Comparison of ENCODE assay signal across 23 cellular contexts in the genomic region with DNA sequence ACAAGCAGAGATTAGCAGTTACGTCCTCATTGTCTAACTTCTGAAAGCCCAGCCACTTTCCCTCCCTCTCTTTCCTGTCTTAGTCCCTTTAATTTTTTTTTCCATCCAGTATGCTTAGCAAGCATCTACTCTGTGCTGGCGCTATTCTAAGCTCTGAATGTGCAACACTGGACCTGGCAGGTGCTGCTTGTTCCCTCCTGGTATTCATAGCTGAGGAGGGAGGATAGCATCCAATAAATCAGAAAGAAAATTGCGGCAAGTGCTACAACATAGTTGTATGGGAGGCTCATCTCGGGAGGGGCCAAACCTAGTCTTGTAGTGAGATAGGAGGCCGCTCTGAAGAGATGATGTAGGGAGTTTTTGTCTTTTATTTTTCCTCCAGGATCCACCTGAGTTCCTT.
"Had no signal": no experiment of that assay in that cellular context is flagged by ENCODE, and none has a peak within 500 bp of the region (broad histone marks: within the 10 kb centered on the region; RNA-seq: fewer than 3 reads in every experiment).

No MANE protein-coding gene starts in this region.

- H3K9me3 ChIP-seq: esophagus squamous epithelium, left lung, lower lobe of right lung, ovary, thoracic aorta, tibial nerve, upper lobe of right lung, vagina had no signal

- H3K36me3 Mint-ChIP-seq: stimulated activated memory B cell treated with anti-CD40 and anti-IgM and Interleukin-4, amounts not matched to agents 10 μg/mL and 1 μg/mL and 100 μg/mL, for 72 hours had no signal

- H3K36me3 ChIP-seq: esophagus squamous epithelium, left lung, lower lobe of right lung, ovary, thoracic aorta, tibial nerve, upper lobe of right lung, vagina had no signal

- H3K4me1 ChIP-seq: esophagus squamous epithelium, left lung, lower lobe of right lung, tibial nerve, upper lobe of right lung, vagina had no signal

- H3K27ac ChIP-seq: esophagus squamous epithelium, left lung, lower lobe of right lung, ovary, thoracic aorta, tibial nerve, upper lobe of right lung, vagina had no signal

- ATAC-seq: effector memory CD8-positive, alpha-beta T cell; left lung; lower lobe of right lung; naive thymus-derived CD8-positive, alpha-beta T cell; sciatic nerve; stimulated activated memory B cell treated with anti-CD40 and anti-IgM and Interleukin-4, amounts not matched to agents 10 μg/mL and 1 μg/mL and 100 μg/mL, for 72 hours; stimulated activated naive CD8-positive, alpha-beta T cell treated with anti-CD3 and anti-CD28 coated beads, Interleukin-15, Interleukin-2, amounts not matched to agents 100 U/mL and 50 U/mL, for 24 hours; upper lobe of right lung had no signal

- DNase-seq: cortex of kidney; effector memory CD8-positive, alpha-beta T cell; erythroblast; esophagus squamous epithelium; foreskin melanocyte; kidney; left lung; lower lobe of right lung; naive thymus-derived CD8-positive, alpha-beta T cell; nephron progenitor cell; occipital lobe; ovary; retina; stimulated activated CD4-positive, alpha-beta T cell treated with anti-CD3 and anti-CD28 coated beads, Interleukin-2, amount 100 ng/mL, for 24 hours; stimulated activated CD4-positive, alpha-beta T cell treated with anti-CD3 and anti-CD28 coated beads, Interleukin-4, amount 100 ng/mL, for 24 hours; stimulated activated naive CD8-positive, alpha-beta T cell treated with anti-CD3 and anti-CD28 coated beads, Interleukin-15, Interleukin-2, amounts not matched to agents 100 U/mL and 50 U/mL, for 24 hours; upper lobe of right lung had no signal

- H3K4me3 Mint-ChIP-seq: central memory CD8-positive, alpha-beta T cell; effector memory CD8-positive, alpha-beta T cell; naive thymus-derived CD8-positive, alpha-beta T cell; nephron progenitor cell; stimulated activated memory B cell treated with anti-CD40 and anti-IgM and Interleukin-4, amounts not matched to agents 10 μg/mL and 1 μg/mL and 100 μg/mL, for 72 hours had no signal

- H3K27ac Mint-ChIP-seq: effector memory CD8-positive, alpha-beta T cell; nephron progenitor cell; stimulated activated memory B cell treated with anti-CD40 and anti-IgM and Interleukin-4, amounts not matched to agents 10 μg/mL and 1 μg/mL and 100 μg/mL, for 72 hours had no signal

- H3K27me3 ChIP-seq: esophagus squamous epithelium, left lung, ovary, tibial nerve, upper lobe of right lung, vagina had no signal

- H3K4me3 ChIP-seq: esophagus squamous epithelium, left lung, lower lobe of right lung, ovary, thoracic aorta, tibial nerve, upper lobe of right lung, vagina had no signal

- H3K9me3 Mint-ChIP-seq: central memory CD8-positive, alpha-beta T cell; effector memory CD8-positive, alpha-beta T cell; nephron progenitor cell; stimulated activated memory B cell treated with anti-CD40 and anti-IgM and Interleukin-4, amounts not matched to agents 10 μg/mL and 1 μg/mL and 100 μg/mL, for 72 hours had no signal

- H3K4me1 Mint-ChIP-seq: central memory CD8-positive, alpha-beta T cell; naive thymus-derived CD8-positive, alpha-beta T cell; stimulated activated memory B cell treated with anti-CD40 and anti-IgM and Interleukin-4, amounts not matched to agents 10 μg/mL and 1 μg/mL and 100 μg/mL, for 72 hours had no signal
